In genomic region chr1:110155878-110156522, GRCh38 we compare ENCODE assay signal across 1 cellular context.
TF ChIP-seq lines count a peak whose summit lies in the region.

No MANE protein-coding gene starts in this region.

TF ChIP-seq in K562, 482 proteins besides CTCF, POLR2A, EP300 and RAD21 (continued from another document and continues in another):
- TF ChIP-seq ZBTB9 (CRISPR knock-in tag; IDR thresholded peaks at IDR 0.05), result no peak
- no peak for TF ChIP-seq ZBTB7A (IDR thresholded peaks at IDR 0.05; ENCODE audit: borderline replicate concordance, control insufficient read depth, low read depth, low read length)
- TF ChIP-seq MBD2 (IDR thresholded peaks at IDR 0.05; ENCODE audit: borderline replicate concordance, low read depth), result no peak
- TF ChIP-seq E2F3 (CRISPR knock-in tag; IDR thresholded peaks at IDR 0.05), result no peak
- no peak for TF ChIP-seq PHF8 (IDR thresholded peaks at IDR 0.05; ENCODE audit: borderline replicate concordance, low read length)
- no peak for TF ChIP-seq PTBP1 (IDR thresholded peaks at IDR 0.05; ENCODE audit: low read depth, low read length)
- TF ChIP-seq GTF2A2 (tag; IDR thresholded peaks at IDR 0.05), result no peak
- TF ChIP-seq CHCHD3 (CRISPR knock-in tag; IDR thresholded peaks at IDR 0.05), result no peak
- no peak for TF ChIP-seq SMAD1 (IDR thresholded peaks at IDR 0.05; ENCODE audit: low read depth, low read length, partially characterized antibody)
- TF ChIP-seq ZBTB11 (CRISPR knock-in tag; IDR thresholded peaks at IDR 0.05), result no peak
- no peak for TF ChIP-seq ZNF134 (CRISPR knock-in tag; conservative IDR thresholded peaks at IDR 0.05)
- no peak for TF ChIP-seq KAT7 (CRISPR knock-in tag; IDR thresholded peaks at IDR 0.05; ENCODE audit: borderline replicate concordance)
- TF ChIP-seq TCF7L2 (IDR thresholded peaks at IDR 0.05; ENCODE audit: low read depth, low read length), result no peak
- 0 out of 2 replicates have a peak, but pooled peaks have one; percentile 62 for TF ChIP-seq NR3C1 (CRISPR knock-in tag; IDR thresholded peaks at IDR 0.05)
- TF ChIP-seq U2AF2 (optimal IDR thresholded peaks at IDR 0.05; ENCODE audit: low read depth, low read length), result no peak
- TF ChIP-seq E2F6 (IDR thresholded peaks at IDR 0.05; ENCODE audit: borderline replicate concordance in 1 of 2, extremely low read depth in 1 of 2, insufficient read depth in 1 of 2, insufficient read length in 1 of 2, low read depth in 1 of 2, low read length in 1 of 2, poor library complexity in 1 of 2, severe bottlenecking in 1 of 2), result no peak
- TF ChIP-seq FOXA1 (IDR thresholded peaks at IDR 0.05; ENCODE audit: borderline replicate concordance), result no peak
- TF ChIP-seq HOMEZ (CRISPR knock-in tag; IDR thresholded peaks at IDR 0.05), result no peak
- TF ChIP-seq E2F5 (CRISPR knock-in tag; IDR thresholded peaks at IDR 0.05), result no peak
- no peak for TF ChIP-seq ZBTB34 (CRISPR knock-in tag; IDR thresholded peaks at IDR 0.05)
- peak; percentile 41; the same call in 1 of the 2 replicates for TF ChIP-seq CEBPB (tag; IDR thresholded peaks at IDR 0.05)
- no peak; the same call in 1 of the 2 replicates for TF ChIP-seq SP1 (CRISPR knock-in tag; IDR thresholded peaks at IDR 0.05)
- no peak for TF ChIP-seq AFF4 (CRISPR knock-in tag; IDR thresholded peaks at IDR 0.05)
- TF ChIP-seq EP400 (IDR thresholded peaks at IDR 0.05), result no peak
- TF ChIP-seq TAF7 (tag; IDR thresholded peaks at IDR 0.05), result no peak
- 0 out of 2 replicates have a peak, but pooled peaks have one; percentile 44 for TF ChIP-seq FOXK1 (CRISPR knock-in tag; IDR thresholded peaks at IDR 0.05; ENCODE audit: borderline replicate concordance)
- TF ChIP-seq ZSCAN29 (IDR thresholded peaks at IDR 0.05), result no peak
- TF ChIP-seq ZBTB33 (CRISPR knock-in tag; IDR thresholded peaks at IDR 0.05), result no peak
- TF ChIP-seq NR0B1 (IDR thresholded peaks at IDR 0.05; ENCODE audit: partially characterized antibody), result no peak
- TF ChIP-seq RBFOX2 (IDR thresholded peaks at IDR 0.05; ENCODE audit: low read depth, low read length), result no peak
- no peak for TF ChIP-seq RUNX1 (IDR thresholded peaks at IDR 0.05; ENCODE audit: low read depth)
- TF ChIP-seq BRF1 (IDR thresholded peaks at IDR 0.05; ENCODE audit: borderline replicate concordance, extremely low read depth, insufficient read length), result no peak
- TF ChIP-seq RERE (CRISPR knock-in tag; IDR thresholded peaks at IDR 0.05; ENCODE audit: borderline replicate concordance), result no peak
- no peak for TF ChIP-seq ID3 (CRISPR knock-in tag; IDR thresholded peaks at IDR 0.05)
- TF ChIP-seq ID3 (tag; IDR thresholded peaks at IDR 0.05), result no peak
